ENCODE assay signal across 1 cellular context in genomic region chr5:177431317-177432142, GRCh38.
TF ChIP-seq lines count a peak whose summit lies in the region.

No MANE protein-coding gene starts in this region.

TF ChIP-seq in GM12878, 131 proteins besides CTCF, POLR2A, EP300 and RAD21 (continued from another document):
- TF ChIP-seq, protein P1, sequence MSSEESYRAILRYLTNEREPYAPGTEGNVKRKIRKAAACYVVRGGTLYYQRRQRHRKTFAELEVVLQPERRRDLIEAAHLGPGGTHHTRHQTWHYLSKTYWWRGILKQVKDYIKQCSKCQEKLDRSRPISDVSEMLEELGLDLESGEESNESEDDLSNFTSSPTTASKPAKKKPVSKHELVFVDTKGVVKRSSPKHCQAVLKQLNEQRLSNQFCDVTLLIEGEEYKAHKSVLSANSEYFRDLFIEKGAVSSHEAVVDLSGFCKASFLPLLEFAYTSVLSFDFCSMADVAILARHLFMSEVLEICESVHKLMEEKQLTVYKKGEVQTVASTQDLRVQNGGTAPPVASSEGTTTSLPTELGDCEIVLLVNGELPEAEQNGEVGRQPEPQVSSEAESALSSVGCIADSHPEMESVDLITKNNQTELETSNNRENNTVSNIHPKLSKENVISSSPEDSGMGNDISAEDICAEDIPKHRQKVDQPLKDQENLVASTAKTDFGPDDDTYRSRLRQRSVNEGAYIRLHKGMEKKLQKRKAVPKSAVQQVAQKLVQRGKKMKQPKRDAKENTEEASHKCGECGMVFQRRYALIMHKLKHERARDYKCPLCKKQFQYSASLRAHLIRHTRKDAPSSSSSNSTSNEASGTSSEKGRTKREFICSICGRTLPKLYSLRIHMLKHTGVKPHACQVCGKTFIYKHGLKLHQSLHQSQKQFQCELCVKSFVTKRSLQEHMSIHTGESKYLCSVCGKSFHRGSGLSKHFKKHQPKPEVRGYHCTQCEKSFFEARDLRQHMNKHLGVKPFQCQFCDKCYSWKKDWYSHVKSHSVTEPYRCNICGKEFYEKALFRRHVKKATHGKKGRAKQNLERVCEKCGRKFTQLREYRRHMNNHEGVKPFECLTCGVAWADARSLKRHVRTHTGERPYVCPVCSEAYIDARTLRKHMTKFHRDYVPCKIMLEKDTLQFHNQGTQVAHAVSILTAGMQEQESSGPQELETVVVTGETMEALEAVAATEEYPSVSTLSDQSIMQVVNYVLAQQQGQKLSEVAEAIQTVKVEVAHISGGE (CRISPR knock-in tag; IDR thresholded peaks at IDR 0.05), result no peak
- TF ChIP-seq MYC (IDR thresholded peaks at IDR 0.05; ENCODE audit: insufficient read depth, insufficient read length, insufficient replicate concordance, low read length, severe bottlenecking) (peak; percentile 71), KLF5 (IDR thresholded peaks at IDR 0.05; ENCODE audit: partially characterized antibody) (no peak), HDAC6 (IDR thresholded peaks at IDR 0.05; ENCODE audit: unreplicated experiment) (no peak), SP1 (IDR thresholded peaks at IDR 0.05; ENCODE audit: low read depth, low read length) (peak; percentile 54), YY1 (IDR thresholded peaks at IDR 0.05; ENCODE audit: low read depth, low read length) (peak; percentile 5; the same call in 1 of the 2 replicates), BACH1 (IDR thresholded peaks at IDR 0.05; ENCODE audit: borderline replicate concordance) (peak; percentile 83), BCL11A (IDR thresholded peaks at IDR 0.05; ENCODE audit: low read depth, low read length) (no peak), DPF2 (IDR thresholded peaks at IDR 0.05) (peak; percentile 88), ZSCAN29 (IDR thresholded peaks at IDR 0.05) (no peak), BCL3 (IDR thresholded peaks at IDR 0.05; ENCODE audit: borderline replicate concordance, insufficient read depth, low read depth, low read length, poor library complexity, severe bottlenecking) (peak; percentile 5), TBL1XR1 (IDR thresholded peaks at IDR 0.05; ENCODE audit: low read depth, low read length) (peak; percentile 50; the same call in 1 of the 2 replicates), JUND (IDR thresholded peaks at IDR 0.05; ENCODE audit: low read depth, low read length) (no peak)
- TF ChIP-seq, protein P2, sequence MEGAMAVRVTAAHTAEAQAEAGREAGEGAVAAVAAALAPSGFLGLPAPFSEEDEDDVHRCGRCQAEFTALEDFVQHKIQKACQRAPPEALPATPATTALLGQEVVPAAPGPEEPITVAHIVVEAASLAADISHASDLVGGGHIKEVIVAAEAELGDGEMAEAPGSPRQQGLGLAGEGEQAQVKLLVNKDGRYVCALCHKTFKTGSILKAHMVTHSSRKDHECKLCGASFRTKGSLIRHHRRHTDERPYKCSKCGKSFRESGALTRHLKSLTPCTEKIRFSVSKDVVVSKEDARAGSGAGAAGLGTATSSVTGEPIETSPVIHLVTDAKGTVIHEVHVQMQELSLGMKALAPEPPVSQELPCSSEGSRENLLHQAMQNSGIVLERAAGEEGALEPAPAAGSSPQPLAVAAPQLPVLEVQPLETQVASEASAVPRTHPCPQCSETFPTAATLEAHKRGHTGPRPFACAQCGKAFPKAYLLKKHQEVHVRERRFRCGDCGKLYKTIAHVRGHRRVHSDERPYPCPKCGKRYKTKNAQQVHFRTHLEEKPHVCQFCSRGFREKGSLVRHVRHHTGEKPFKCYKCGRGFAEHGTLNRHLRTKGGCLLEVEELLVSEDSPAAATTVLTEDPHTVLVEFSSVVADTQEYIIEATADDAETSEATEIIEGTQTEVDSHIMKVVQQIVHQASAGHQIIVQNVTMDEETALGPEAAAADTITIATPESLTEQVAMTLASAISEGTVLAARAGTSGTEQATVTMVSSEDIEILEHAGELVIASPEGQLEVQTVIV (IDR thresholded peaks at IDR 0.05; ENCODE audit: borderline replicate concordance, partially characterized antibody), result no peak
- TF ChIP-seq, protein P3, sequence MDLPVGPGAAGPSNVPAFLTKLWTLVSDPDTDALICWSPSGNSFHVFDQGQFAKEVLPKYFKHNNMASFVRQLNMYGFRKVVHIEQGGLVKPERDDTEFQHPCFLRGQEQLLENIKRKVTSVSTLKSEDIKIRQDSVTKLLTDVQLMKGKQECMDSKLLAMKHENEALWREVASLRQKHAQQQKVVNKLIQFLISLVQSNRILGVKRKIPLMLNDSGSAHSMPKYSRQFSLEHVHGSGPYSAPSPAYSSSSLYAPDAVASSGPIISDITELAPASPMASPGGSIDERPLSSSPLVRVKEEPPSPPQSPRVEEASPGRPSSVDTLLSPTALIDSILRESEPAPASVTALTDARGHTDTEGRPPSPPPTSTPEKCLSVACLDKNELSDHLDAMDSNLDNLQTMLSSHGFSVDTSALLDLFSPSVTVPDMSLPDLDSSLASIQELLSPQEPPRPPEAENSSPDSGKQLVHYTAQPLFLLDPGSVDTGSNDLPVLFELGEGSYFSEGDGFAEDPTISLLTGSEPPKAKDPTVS (IDR thresholded peaks at IDR 0.05; ENCODE audit: low read depth, low read length), result no peak
